ENCODE assay signal across 24 cellular contexts in the genomic region with DNA sequence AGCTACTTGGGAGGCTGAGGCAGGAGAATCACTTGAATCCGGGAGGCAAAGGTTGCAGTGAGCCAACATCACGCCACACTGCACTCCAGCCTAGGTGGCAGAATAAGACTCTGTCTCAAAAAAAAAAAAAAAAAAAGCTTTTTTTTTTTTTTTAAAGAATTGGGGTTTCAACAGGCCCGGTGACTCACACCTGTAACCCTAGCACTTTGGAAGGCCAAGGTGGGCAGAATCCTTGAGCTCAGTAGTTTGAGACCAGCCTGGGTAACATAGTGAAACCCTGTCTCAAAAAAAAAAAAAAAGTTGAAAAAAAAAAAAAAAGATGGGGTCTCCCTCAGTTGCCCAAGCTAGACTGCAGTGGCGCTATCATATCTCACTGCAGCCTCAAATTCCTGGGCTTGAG. TPM values are rescaled to one million over a fixed set of nuclear protein-coding genes. Genes with fewer than 3 reads are reported as not detected.
DNase-seq lines count a peak whose midpoint lies in the region; ATAC-seq lines count a peak whose summit lies in the region.
"Had no signal": no experiment of that assay in that cellular context is flagged by ENCODE, and none has a peak within 500 bp of the region (broad histone marks: within the 10 kb centered on the region; RNA-seq: fewer than 3 reads in every experiment).

No MANE protein-coding gene starts in this region.

- no peak overlapping the region for H2BK12ac ChIP-seq in trophoblast cell (ENCODE audit: low read length)

- H2BK120ac ChIP-seq in trophoblast cell (ENCODE audit: insufficient read depth, low read length, poor library complexity) = no peak overlapping the region

- H3K36me3 Mint-ChIP-seq in activated naive CD4-positive, alpha-beta T cell treated with anti-CD3 and anti-CD28 coated beads for 36 hours (ENCODE audit: low read depth) = peaks cover 21% of the 10 kb centered on the region
- peaks cover 26% of the 10 kb centered on the region for H3K36me3 Mint-ChIP-seq in effector memory CD8-positive, alpha-beta T cell (ENCODE audit: insufficient read depth)

- H3K79me1 ChIP-seq in trophoblast cell (ENCODE audit: low read length) = peaks cover 5% of the 10 kb centered on the region

- no peak overlapping the region for H3K9ac ChIP-seq in trophoblast cell (ENCODE audit: low read length)

- no peak for DNase-seq in activated naive CD4-positive, alpha-beta T cell treated with anti-CD3 and anti-CD28 coated beads for 36 hours
- DNase-seq in activated naive CD4-positive, alpha-beta T cell treated with anti-CD3 and anti-CD28 coated beads, Interleukin-2, amount 50 U/mL, for 16 hours = no peak
- peak; percentile 34 for DNase-seq in M059J (ENCODE audit: low read depth)
- no peak for DNase-seq in effector memory CD8-positive, alpha-beta T cell
- DNase-seq in trophoblast cell = no peak
- no peak for DNase-seq in globus pallidus (ENCODE audit: low spot score)
- no peak for DNase-seq in UCSD-AML1 (lab: John Stamatoyannopoulos, UW; ENCODE audit: unreplicated experiment)
- DNase-seq: ACHN; activated CD4-positive, alpha-beta T cell treated with anti-CD3 and anti-CD28 coated beads, Interleukin-2, amount 50 U/mL, for 1 hour; DMS53; hypothalamus; KG1; mesendoderm; NCI-H1092; NCI-H510A treated with DMSO at 0.1 percent for 48 hours; SHP77; small intestine; substantia nigra; T-helper 1 cell had no signal

- no peak overlapping the region for H3K4me3 Mint-ChIP-seq in activated naive CD4-positive, alpha-beta T cell treated with anti-CD3 and anti-CD28 coated beads for 36 hours
- no peak overlapping the region for H3K4me3 Mint-ChIP-seq in effector memory CD8-positive, alpha-beta T cell
- H3K4me3 Mint-ChIP-seq: CD14-positive monocyte had no signal

- no peaks in the 10 kb centered on the region for H3K27me3 Mint-ChIP-seq in activated naive CD4-positive, alpha-beta T cell treated with anti-CD3 and anti-CD28 coated beads for 36 hours (ENCODE audit: low read depth)
- H3K27me3 Mint-ChIP-seq in effector memory CD8-positive, alpha-beta T cell = no peaks in the 10 kb centered on the region

- peak overlapping the region; percentile 44 for H3K4me2 ChIP-seq in trophoblast cell (ENCODE audit: low read length)

- peak overlapping the region; percentile 45 for H4K91ac ChIP-seq in trophoblast cell (ENCODE audit: low read depth, low read length)

- H3K14ac ChIP-seq in trophoblast cell (ENCODE audit: low read length) = no peak overlapping the region

- CTCF ChIA-PET in activated naive CD4-positive, alpha-beta T cell treated with anti-CD3 and anti-CD28 coated beads for 36 hours (lab: Charles Lee) = interaction anchor here (0.6 to 16.6 kb wide), 4 partner anchors 18 to 66 kb away, joined by 3 to 252 read pairs (median 16); a partner anchor contains a TSS

- peaks cover 48% of the 10 kb centered on the region for H3K4me1 Mint-ChIP-seq in activated naive CD4-positive, alpha-beta T cell treated with anti-CD3 and anti-CD28 coated beads for 36 hours (ENCODE audit: low read depth)
- peaks cover 27 to 39% of the 10 kb centered on the region in 2 donors for H3K4me1 Mint-ChIP-seq in effector memory CD8-positive, alpha-beta T cell (ENCODE audit: low read depth in 2 of 2)

- no peak overlapping the region for H2AK5ac ChIP-seq in trophoblast cell (ENCODE audit: low read length)

- peak; percentile 12 for ATAC-seq in effector memory CD8-positive, alpha-beta T cell (replicated peaks)
- ATAC-seq in GM18868 (IDR thresholded peaks at IDR 0.05; ENCODE audit: unreplicated experiment) = no peak

- H2AFZ ChIP-seq in trophoblast cell (ENCODE audit: insufficient read depth, low read length, poor library complexity) = no peak overlapping the region

- peak overlapping the region; percentile 73 for H3K27ac ChIP-seq in trophoblast cell (ENCODE audit: low read depth, low read length)
- H3K27ac ChIP-seq: coronary artery had no signal

- no peaks in the 10 kb centered on the region for H3K9me3 ChIP-seq in trophoblast cell (ENCODE audit: insufficient read depth, low read depth, low read length)
- H3K9me3 ChIP-seq: prostate gland had no signal

- peaks cover under 1% of the 10 kb centered on the region for H3K79me2 ChIP-seq in trophoblast cell (ENCODE audit: control insufficient read depth, insufficient read depth, low read length, poor library complexity)

- H3K9me3 Mint-ChIP-seq in activated naive CD4-positive, alpha-beta T cell treated with anti-CD3 and anti-CD28 coated beads for 36 hours = no peaks in the 10 kb centered on the region
- no peaks in the 10 kb centered on the region for H3K9me3 Mint-ChIP-seq in effector memory CD8-positive, alpha-beta T cell
- H3K9me3 Mint-ChIP-seq: brain, CD14-positive monocyte had no signal

- H4K8ac ChIP-seq in trophoblast cell (ENCODE audit: low read depth, low read length) = no peak overlapping the region

- WGBS in trophoblast cell (ENCODE audit: extremely low coverage, insufficient coverage, insufficient read length) = no CpG with 5 or more reads among the region's 4 CpGs

- H3K23ac ChIP-seq in trophoblast cell (ENCODE audit: low read length) = no peak overlapping the region

- peaks cover 7 to 21% of the 10 kb centered on the region in 2 experiments for H3K4me1 ChIP-seq in trophoblast cell (ENCODE audit: control insufficient read depth in 1 of 2, insufficient read depth in 2 of 2, low read length in 2 of 2)

- H3K27ac Mint-ChIP-seq in activated naive CD4-positive, alpha-beta T cell treated with anti-CD3 and anti-CD28 coated beads for 36 hours = peak overlapping the region; percentile 54
- H3K27ac Mint-ChIP-seq in effector memory CD8-positive, alpha-beta T cell = no peak overlapping the region

- no peaks in the 10 kb centered on the region for H3K36me3 ChIP-seq in trophoblast cell (ENCODE audit: control insufficient read depth in 1 of 2, insufficient read depth in 2 of 2, low read length in 2 of 2)
- H3K36me3 ChIP-seq: prostate gland had no signal

- H3K4ac ChIP-seq in trophoblast cell (ENCODE audit: low read depth, low read length) = no peak overlapping the region

- no peak overlapping the region for H3K18ac ChIP-seq in trophoblast cell (ENCODE audit: low read length)

- no peak overlapping the region for H4K12ac ChIP-seq in trophoblast cell (ENCODE audit: low read depth, low read length)

- H2BK5ac ChIP-seq in trophoblast cell (ENCODE audit: low read depth, low read length, poor library complexity) = peak overlapping the region; percentile 31

- H3K27me3 ChIP-seq in trophoblast cell (ENCODE audit: insufficient read depth, low read length) = no peaks in the 10 kb centered on the region

- H3K4me3 ChIP-seq in trophoblast cell (ENCODE audit: low read depth, low read length) = no peak overlapping the region
- H3K4me3 ChIP-seq: coronary artery, prostate gland had no signal

- intact Hi-C loops in activated naive CD4-positive, alpha-beta T cell treated with anti-CD3 and anti-CD28 coated beads for 36 hours (cut with micrococcal nuclease) = no loop called here

RNA-seq across cellular contexts. Expression of a gene that starts 6.6 kb away (rescaled TPM):
- total RNA-seq in activated naive CD4-positive, alpha-beta T cell treated with anti-CD3 and anti-CD28 coated beads for 36 hours = 1 to 10 TPM; 3.5 TPM
- 3.2 and 7.0 TPM in 2 replicates for total RNA-seq in M059J (2014; rRNA removed; shearing (Covaris generic))
- polyA plus RNA-seq in trophoblast cell (2013) = 4.2 and 4.3 TPM in 2 replicates

RNA-seq across cellular contexts. Expression of a gene that starts 6.8 kb away (rescaled TPM):
- 10 to 100 TPM; 24.3 to 24.7 TPM for total RNA-seq in activated naive CD4-positive, alpha-beta T cell treated with anti-CD3 and anti-CD28 coated beads for 36 hours
- total RNA-seq in M059J (2014; rRNA removed; shearing (Covaris generic)) = 3.4 and 8.0 TPM in 2 replicates
- 108 and 114 TPM in 2 replicates for polyA plus RNA-seq in trophoblast cell (2013)

RNA-seq across cellular contexts. Expression of a gene that starts 19.5 kb away (rescaled TPM):
- total RNA-seq in activated naive CD4-positive, alpha-beta T cell treated with anti-CD3 and anti-CD28 coated beads for 36 hours = 10 to 100 TPM; 12.3 to 12.7 TPM
- total RNA-seq in M059J (2014; rRNA removed; shearing (Covaris generic)) = 1.5 and 3.7 TPM in 2 replicates
- polyA plus RNA-seq in trophoblast cell (2013) = 3.8 TPM in 2 replicates

RNA-seq across cellular contexts. Expression of a gene that starts 22.7 kb away (rescaled TPM):
- 1 to 10 TPM; 2.4 TPM for total RNA-seq in activated naive CD4-positive, alpha-beta T cell treated with anti-CD3 and anti-CD28 coated beads for 36 hours
- total RNA-seq in M059J (2014; rRNA removed; shearing (Covaris generic)) = 31.2 and 36.3 TPM in 2 replicates
- 53.9 and 61.0 TPM in 2 replicates for polyA plus RNA-seq in trophoblast cell (2013)
